11 cellular contexts compared by ENCODE assay signal in the genomic region with DNA sequence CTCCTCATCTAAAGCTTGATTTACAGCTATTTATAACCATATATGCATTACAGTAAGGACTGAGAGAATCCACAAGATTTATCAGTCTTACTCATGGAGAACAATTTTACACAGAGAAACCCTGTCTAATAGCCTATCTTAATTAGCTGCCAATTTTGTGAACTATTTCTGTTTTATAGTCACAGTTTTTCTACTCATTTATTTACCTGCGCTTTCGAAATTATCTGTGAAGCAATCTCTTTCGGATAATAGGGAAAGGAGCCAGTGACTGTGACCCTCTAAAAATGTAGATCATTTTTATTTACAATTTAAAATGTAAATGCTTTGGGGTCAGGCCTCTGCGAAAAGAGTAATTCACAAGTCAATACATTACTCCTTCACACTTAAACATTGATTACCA.
"Had no signal": no experiment of that assay in that cellular context is flagged by ENCODE, and none has a peak within 500 bp of the region (broad histone marks: within the 10 kb centered on the region; RNA-seq: fewer than 3 reads in every experiment).

No MANE protein-coding gene starts in this region.

- H3K27ac ChIP-seq: cardiac muscle cell, upper lobe of left lung had no signal

- FAIRE-seq: astrocyte, frontal cortex had no signal

- H3K27me3 ChIP-seq: cardiac muscle cell, heart left ventricle, sigmoid colon, suprapubic skin, upper lobe of left lung had no signal

- ATAC-seq: heart left ventricle, left colon had no signal

- H3K27ac Mint-ChIP-seq: stimulated activated naive B cell treated with anti-CD40 and anti-IgM and Interleukin-4, amounts not matched to agents 10 μg/mL and 1 μg/mL and 100 μg/mL, for 72 hours had no signal

- H3K4me1 ChIP-seq: sigmoid colon, suprapubic skin had no signal

- H3K4me1 Mint-ChIP-seq: stimulated activated naive B cell treated with anti-CD40 and anti-IgM and Interleukin-4, amounts not matched to agents 10 μg/mL and 1 μg/mL and 100 μg/mL, for 72 hours had no signal

- H3K4me3 ChIP-seq: cardiac muscle cell, heart left ventricle, sigmoid colon, suprapubic skin, upper lobe of left lung had no signal

- DNase-seq: heart left ventricle; left colon; sigmoid colon; stimulated activated naive B cell treated with anti-CD40 and anti-IgM and Interleukin-4, amounts not matched to agents 10 μg/mL and 1 μg/mL and 100 μg/mL, for 72 hours; T-helper 9 cell; upper lobe of left lung had no signal

- H3K36me3 ChIP-seq: cardiac muscle cell, heart left ventricle, sigmoid colon, suprapubic skin, upper lobe of left lung had no signal

- H3K4me3 Mint-ChIP-seq: neural crest cell; stimulated activated naive B cell treated with anti-CD40 and anti-IgM and Interleukin-4, amounts not matched to agents 10 μg/mL and 1 μg/mL and 100 μg/mL, for 72 hours had no signal
